In the genomic region with DNA sequence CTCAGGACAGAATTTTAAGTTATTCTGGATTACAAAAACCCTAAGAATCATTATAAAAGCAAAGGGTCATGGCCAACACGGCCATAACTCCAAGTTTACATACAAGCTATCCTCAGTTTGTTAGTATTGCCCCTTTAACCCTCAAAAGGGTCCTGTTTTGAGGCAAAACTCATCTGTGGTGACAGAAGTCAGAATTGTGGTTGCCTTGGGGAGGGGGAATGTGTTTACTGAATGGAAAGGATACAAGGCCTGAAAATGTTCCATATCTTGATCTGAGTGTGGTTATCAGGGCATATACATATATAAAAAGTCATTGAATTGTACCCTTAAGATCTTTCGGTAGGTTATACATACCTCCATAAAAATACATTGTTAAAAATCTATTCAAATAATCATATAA, we compare ENCODE assay signal across 14 cellular contexts.
DNase-seq lines count a peak whose midpoint lies in the region; ATAC-seq lines count a peak whose summit lies in the region.
"Had no signal": no experiment of that assay in that cellular context is flagged by ENCODE, and none has a peak within 500 bp of the region (broad histone marks: within the 10 kb centered on the region; RNA-seq: fewer than 3 reads in every experiment).

No MANE protein-coding gene starts in this region.

- ATAC-seq in stimulated activated effector memory CD8-positive, alpha-beta T cell treated with anti-CD3 and anti-CD28 coated beads, Interleukin-12 subunit alpha, Interleukin-12 subunit beta, amount 100 ng/mL, for 72 hours, result no peak
- ATAC-seq in HG03097 (IDR thresholded peaks at IDR 0.05; ENCODE audit: low FRiP score, unreplicated experiment) (no peak), GM18909 (IDR thresholded peaks at IDR 0.05; ENCODE audit: poor library complexity, unreplicated experiment) (no peak), GM18907 (IDR thresholded peaks at IDR 0.05; ENCODE audit: unreplicated experiment) (no peak)
- ATAC-seq: K562 had no signal

- H3K4me3 ChIP-seq in endocrine pancreas (ENCODE audit: control insufficient read depth, insufficient read depth, low read length), result peak overlapping the region; percentile 92
- H3K4me3 ChIP-seq: lung had no signal

- H3K27me3 ChIP-seq in endocrine pancreas (ENCODE audit: control insufficient read depth, insufficient read depth, low read length), result no peaks in the 10 kb centered on the region

- H3K27ac Mint-ChIP-seq in activated T-cell treated with anti-CD3 and anti-CD28 coated beads, Interleukin-2, amount 50 U/mL, for 24 hours, result peak overlapping the region; percentile 96
- peak overlapping the region; percentile 94 for H3K27ac Mint-ChIP-seq in stimulated activated effector memory CD8-positive, alpha-beta T cell treated with anti-CD3 and anti-CD28 coated beads, Interleukin-12 subunit alpha, Interleukin-12 subunit beta, amount 100 ng/mL, for 72 hours

- DNase-seq in activated T-cell treated with anti-CD3 and anti-CD28 coated beads, Interleukin-2, amount 50 U/mL, for 24 hours, result no peak
- DNase-seq in activated T-cell treated with anti-CD3 and anti-CD28 coated beads for 4 hours, result no peak
- DNase-seq in OCI-M1 (lab: John Stamatoyannopoulos, UW), result peak; percentile 36
- DNase-seq in stimulated activated effector memory CD8-positive, alpha-beta T cell treated with anti-CD3 and anti-CD28 coated beads, Interleukin-12 subunit alpha, Interleukin-12 subunit beta, amount 100 ng/mL, for 72 hours (ENCODE audit: low spot score in 2 of 2), result no peak
- DNase-seq: activated CD8-positive, alpha-beta memory T cell treated with anti-CD3 and anti-CD28 coated beads for 24 hours; HFFc6; NCI-H1930 had no signal

- peak overlapping the region; percentile 94 for H3K4me3 Mint-ChIP-seq in activated T-cell treated with anti-CD3 and anti-CD28 coated beads, Interleukin-2, amount 50 U/mL, for 24 hours
- H3K4me3 Mint-ChIP-seq in stimulated activated effector memory CD8-positive, alpha-beta T cell treated with anti-CD3 and anti-CD28 coated beads, Interleukin-12 subunit alpha, Interleukin-12 subunit beta, amount 100 ng/mL, for 72 hours, result peak overlapping the region; percentile 87

- no peak overlapping the region for H3K9ac ChIP-seq in endocrine pancreas (ENCODE audit: control insufficient read depth, insufficient read depth, low read length)

- H3K9me3 Mint-ChIP-seq in activated T-cell treated with anti-CD3 and anti-CD28 coated beads, Interleukin-2, amount 50 U/mL, for 24 hours, result no peaks in the 10 kb centered on the region
- no peaks in the 10 kb centered on the region for H3K9me3 Mint-ChIP-seq in stimulated activated effector memory CD8-positive, alpha-beta T cell treated with anti-CD3 and anti-CD28 coated beads, Interleukin-12 subunit alpha, Interleukin-12 subunit beta, amount 100 ng/mL, for 72 hours
- H3K9me3 Mint-ChIP-seq: HFFc6 had no signal

- H3K4me1 Mint-ChIP-seq in activated T-cell treated with anti-CD3 and anti-CD28 coated beads, Interleukin-2, amount 50 U/mL, for 24 hours (ENCODE audit: low read depth), result peaks cover 61% of the 10 kb centered on the region
- peaks cover 46% of the 10 kb centered on the region for H3K4me1 Mint-ChIP-seq in stimulated activated effector memory CD8-positive, alpha-beta T cell treated with anti-CD3 and anti-CD28 coated beads, Interleukin-12 subunit alpha, Interleukin-12 subunit beta, amount 100 ng/mL, for 72 hours

- no peaks in the 10 kb centered on the region for H3K27me3 Mint-ChIP-seq in activated T-cell treated with anti-CD3 and anti-CD28 coated beads, Interleukin-2, amount 50 U/mL, for 24 hours

- no peaks in the 10 kb centered on the region for H3K9me3 ChIP-seq in endocrine pancreas (ENCODE audit: control insufficient read depth, low read length)
- H3K9me3 ChIP-seq: thoracic aorta had no signal

- peaks cover 29% of the 10 kb centered on the region for H3K4me1 ChIP-seq in endocrine pancreas (ENCODE audit: control insufficient read depth, insufficient read depth, low read length)

- no peaks in the 10 kb centered on the region for H3K36me3 ChIP-seq in endocrine pancreas (ENCODE audit: control insufficient read depth, insufficient read depth, low read length)
- H3K36me3 ChIP-seq: thoracic aorta had no signal

- H3K36me3 Mint-ChIP-seq in activated T-cell treated with anti-CD3 and anti-CD28 coated beads, Interleukin-2, amount 50 U/mL, for 24 hours (ENCODE audit: low read depth), result peaks cover 5% of the 10 kb centered on the region
- H3K36me3 Mint-ChIP-seq in stimulated activated effector memory CD8-positive, alpha-beta T cell treated with anti-CD3 and anti-CD28 coated beads, Interleukin-12 subunit alpha, Interleukin-12 subunit beta, amount 100 ng/mL, for 72 hours, result peaks cover 19% of the 10 kb centered on the region
